1 cellular context compared by ENCODE assay signal in the genomic region with DNA sequence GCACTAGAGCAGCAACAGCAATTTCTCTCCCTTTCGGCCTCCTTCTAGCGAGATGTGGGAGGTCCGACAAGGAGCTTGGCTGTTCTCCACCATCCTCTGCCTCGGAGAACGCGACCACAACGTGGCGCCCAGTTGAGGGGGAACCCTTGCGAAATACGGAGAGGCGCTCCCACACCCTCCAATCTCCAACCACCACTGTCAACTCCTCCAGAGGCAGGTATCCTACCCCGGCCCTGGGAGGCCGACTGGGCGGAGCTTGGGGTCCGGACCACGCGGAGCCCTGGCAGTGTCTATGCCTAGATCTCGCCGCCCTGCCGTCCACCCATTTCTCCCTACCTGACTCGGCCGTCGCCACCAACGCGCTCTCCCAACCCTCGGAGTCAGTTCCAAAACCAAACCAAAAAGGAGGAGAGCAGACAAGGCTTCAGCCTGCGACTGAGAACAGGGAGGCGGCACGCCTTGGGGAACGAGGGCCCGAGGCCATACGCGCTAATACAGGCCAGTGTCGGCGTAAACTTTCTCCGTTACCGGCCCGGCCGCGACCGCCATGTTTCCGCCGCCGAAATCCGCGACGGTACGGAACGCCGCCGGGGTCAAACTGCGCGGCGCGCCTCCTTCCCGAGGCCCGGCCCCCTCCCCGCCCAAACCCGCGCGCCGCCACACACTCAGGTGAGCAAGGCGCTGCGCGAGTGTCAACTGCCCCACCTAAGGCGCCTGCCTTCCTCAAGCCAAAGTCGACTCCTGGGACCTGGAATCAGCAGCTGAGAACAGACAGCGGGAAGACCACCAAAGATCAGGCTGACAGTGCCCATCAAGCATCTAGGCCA.
TF ChIP-seq lines count a peak whose summit lies in the region.

A gene with protein sequence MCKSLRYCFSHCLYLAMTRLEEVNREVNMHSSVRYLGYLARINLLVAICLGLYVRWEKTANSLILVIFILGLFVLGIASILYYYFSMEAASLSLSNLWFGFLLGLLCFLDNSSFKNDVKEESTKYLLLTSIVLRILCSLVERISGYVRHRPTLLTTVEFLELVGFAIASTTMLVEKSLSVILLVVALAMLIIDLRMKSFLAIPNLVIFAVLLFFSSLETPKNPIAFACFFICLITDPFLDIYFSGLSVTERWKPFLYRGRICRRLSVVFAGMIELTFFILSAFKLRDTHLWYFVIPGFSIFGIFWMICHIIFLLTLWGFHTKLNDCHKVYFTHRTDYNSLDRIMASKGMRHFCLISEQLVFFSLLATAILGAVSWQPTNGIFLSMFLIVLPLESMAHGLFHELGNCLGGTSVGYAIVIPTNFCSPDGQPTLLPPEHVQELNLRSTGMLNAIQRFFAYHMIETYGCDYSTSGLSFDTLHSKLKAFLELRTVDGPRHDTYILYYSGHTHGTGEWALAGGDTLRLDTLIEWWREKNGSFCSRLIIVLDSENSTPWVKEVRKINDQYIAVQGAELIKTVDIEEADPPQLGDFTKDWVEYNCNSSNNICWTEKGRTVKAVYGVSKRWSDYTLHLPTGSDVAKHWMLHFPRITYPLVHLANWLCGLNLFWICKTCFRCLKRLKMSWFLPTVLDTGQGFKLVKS (minus strand): TSS at position 570 of the 827 bp plus-strand sequence. CDS start 5,568 bp downstream, outside the sequence.

TF ChIP-seq in HEK293, 187 proteins besides CTCF, POLR2A, EP300 and RAD21 (continued from another document):
- TF ChIP-seq, protein P1, sequence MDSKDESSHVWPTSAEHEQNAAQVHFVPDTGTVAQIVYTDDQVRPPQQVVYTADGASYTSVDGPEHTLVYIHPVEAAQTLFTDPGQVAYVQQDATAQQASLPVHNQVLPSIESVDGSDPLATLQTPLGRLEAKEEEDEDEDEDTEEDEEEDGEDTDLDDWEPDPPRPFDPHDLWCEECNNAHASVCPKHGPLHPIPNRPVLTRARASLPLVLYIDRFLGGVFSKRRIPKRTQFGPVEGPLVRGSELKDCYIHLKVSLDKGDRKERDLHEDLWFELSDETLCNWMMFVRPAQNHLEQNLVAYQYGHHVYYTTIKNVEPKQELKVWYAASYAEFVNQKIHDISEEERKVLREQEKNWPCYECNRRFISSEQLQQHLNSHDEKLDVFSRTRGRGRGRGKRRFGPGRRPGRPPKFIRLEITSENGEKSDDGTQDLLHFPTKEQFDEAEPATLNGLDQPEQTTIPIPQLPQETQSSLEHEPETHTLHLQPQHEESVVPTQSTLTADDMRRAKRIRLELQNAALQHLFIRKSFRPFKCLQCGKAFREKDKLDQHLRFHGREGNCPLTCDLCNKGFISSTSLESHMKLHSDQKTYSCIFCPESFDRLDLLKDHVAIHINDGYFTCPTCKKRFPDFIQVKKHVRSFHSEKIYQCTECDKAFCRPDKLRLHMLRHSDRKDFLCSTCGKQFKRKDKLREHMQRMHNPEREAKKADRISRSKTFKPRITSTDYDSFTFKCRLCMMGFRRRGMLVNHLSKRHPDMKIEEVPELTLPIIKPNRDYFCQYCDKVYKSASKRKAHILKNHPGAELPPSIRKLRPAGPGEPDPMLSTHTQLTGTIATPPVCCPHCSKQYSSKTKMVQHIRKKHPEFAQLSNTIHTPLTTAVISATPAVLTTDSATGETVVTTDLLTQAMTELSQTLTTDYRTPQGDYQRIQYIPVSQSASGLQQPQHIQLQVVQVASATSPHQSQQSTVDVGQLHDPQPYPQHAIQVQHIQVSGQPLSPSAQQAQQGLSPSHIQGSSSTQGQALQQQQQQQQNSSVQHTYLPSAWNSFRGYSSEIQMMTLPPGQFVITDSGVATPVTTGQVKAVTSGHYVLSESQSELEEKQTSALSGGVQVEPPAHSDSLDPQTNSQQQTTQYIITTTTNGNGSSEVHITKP (tag by site-specific recombination; IDR thresholded peaks at IDR 0.05) = peak; percentile 89
- TF ChIP-seq SP2 (tag by site-specific recombination; IDR thresholded peaks at IDR 0.05) (peak; percentile 46), ZBTB8A (tag by site-specific recombination; IDR thresholded peaks at IDR 0.05) (peak; percentile 89), ZEB2 (tag by site-specific recombination; IDR thresholded peaks at IDR 0.05) (peak; percentile 96), SCRT2 (tag by site-specific recombination; IDR thresholded peaks at IDR 0.05) (peak; percentile 49), ZNF555 (tag by site-specific recombination; conservative IDR thresholded peaks at IDR 0.05) (no peak), PRDM1 (tag by site-specific recombination; IDR thresholded peaks at IDR 0.05) (peak; percentile 63)
- TF ChIP-seq, protein P2, sequence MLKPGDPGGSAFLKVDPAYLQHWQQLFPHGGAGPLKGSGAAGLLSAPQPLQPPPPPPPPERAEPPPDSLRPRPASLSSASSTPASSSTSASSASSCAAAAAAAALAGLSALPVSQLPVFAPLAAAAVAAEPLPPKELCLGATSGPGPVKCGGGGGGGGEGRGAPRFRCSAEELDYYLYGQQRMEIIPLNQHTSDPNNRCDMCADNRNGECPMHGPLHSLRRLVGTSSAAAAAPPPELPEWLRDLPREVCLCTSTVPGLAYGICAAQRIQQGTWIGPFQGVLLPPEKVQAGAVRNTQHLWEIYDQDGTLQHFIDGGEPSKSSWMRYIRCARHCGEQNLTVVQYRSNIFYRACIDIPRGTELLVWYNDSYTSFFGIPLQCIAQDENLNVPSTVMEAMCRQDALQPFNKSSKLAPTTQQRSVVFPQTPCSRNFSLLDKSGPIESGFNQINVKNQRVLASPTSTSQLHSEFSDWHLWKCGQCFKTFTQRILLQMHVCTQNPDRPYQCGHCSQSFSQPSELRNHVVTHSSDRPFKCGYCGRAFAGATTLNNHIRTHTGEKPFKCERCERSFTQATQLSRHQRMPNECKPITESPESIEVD (tag by site-specific recombination; IDR thresholded peaks at IDR 0.05) = no peak; the same call in 1 of the 2 replicates
- TF ChIP-seq, protein P3, sequence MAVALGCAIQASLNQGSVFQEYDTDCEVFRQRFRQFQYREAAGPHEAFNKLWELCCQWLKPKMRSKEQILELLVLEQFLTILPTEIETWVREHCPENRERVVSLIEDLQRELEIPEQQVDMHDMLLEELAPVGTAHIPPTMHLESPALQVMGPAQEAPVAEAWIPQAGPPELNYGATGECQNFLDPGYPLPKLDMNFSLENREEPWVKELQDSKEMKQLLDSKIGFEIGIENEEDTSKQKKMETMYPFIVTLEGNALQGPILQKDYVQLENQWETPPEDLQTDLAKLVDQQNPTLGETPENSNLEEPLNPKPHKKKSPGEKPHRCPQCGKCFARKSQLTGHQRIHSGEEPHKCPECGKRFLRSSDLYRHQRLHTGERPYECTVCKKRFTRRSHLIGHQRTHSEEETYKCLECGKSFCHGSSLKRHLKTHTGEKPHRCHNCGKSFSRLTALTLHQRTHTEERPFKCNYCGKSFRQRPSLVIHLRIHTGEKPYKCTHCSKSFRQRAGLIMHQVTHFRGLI (tag by site-specific recombination; IDR thresholded peaks at IDR 0.05) = peak; percentile 37; the same call in 1 of the 2 replicates
- TF ChIP-seq, protein P4, sequence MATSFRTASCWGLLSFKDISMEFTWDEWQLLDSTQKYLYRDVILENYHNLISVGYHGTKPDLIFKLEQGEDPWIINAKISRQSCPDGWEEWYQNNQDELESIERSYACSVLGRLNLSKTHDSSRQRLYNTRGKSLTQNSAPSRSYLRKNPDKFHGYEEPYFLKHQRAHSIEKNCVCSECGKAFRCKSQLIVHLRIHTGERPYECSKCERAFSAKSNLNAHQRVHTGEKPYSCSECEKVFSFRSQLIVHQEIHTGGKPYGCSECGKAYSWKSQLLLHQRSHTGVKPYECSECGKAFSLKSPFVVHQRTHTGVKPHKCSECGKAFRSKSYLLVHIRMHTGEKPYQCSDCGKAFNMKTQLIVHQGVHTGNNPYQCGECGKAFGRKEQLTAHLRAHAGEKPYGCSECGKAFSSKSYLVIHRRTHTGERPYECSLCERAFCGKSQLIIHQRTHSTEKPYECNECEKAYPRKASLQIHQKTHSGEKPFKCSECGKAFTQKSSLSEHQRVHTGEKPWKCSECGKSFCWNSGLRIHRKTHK (tag by site-specific recombination; IDR thresholded peaks at IDR 0.05) = no peak
- TF ChIP-seq, protein P5, sequence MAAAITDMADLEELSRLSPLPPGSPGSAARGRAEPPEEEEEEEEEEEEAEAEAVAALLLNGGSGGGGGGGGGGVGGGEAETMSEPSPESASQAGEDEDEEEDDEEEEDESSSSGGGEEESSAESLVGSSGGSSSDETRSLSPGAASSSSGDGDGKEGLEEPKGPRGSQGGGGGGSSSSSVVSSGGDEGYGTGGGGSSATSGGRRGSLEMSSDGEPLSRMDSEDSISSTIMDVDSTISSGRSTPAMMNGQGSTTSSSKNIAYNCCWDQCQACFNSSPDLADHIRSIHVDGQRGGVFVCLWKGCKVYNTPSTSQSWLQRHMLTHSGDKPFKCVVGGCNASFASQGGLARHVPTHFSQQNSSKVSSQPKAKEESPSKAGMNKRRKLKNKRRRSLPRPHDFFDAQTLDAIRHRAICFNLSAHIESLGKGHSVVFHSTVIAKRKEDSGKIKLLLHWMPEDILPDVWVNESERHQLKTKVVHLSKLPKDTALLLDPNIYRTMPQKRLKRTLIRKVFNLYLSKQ (tag by site-specific recombination; IDR thresholded peaks at IDR 0.05; ENCODE audit: borderline replicate concordance) = no peak
- TF ChIP-seq, protein P6, sequence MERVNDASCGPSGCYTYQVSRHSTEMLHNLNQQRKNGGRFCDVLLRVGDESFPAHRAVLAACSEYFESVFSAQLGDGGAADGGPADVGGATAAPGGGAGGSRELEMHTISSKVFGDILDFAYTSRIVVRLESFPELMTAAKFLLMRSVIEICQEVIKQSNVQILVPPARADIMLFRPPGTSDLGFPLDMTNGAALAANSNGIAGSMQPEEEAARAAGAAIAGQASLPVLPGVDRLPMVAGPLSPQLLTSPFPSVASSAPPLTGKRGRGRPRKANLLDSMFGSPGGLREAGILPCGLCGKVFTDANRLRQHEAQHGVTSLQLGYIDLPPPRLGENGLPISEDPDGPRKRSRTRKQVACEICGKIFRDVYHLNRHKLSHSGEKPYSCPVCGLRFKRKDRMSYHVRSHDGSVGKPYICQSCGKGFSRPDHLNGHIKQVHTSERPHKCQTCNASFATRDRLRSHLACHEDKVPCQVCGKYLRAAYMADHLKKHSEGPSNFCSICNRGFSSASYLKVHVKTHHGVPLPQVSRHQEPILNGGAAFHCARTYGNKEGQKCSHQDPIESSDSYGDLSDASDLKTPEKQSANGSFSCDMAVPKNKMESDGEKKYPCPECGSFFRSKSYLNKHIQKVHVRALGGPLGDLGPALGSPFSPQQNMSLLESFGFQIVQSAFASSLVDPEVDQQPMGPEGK (tag by site-specific recombination; IDR thresholded peaks at IDR 0.05) = peak; percentile 77
